ENCODE assay signal across 1 cellular context in genomic region chr3:154131850-154132249, GRCh38.
TF ChIP-seq lines count a peak whose summit lies in the region.

No MANE protein-coding gene starts in this region.

TF ChIP-seq in HepG2, 621 proteins besides CTCF, POLR2A, EP300 and RAD21:
- no peak for TF ChIP-seq ZBTB40 (IDR thresholded peaks at IDR 0.05)
- no peak for TF ChIP-seq ZBTB40 (CRISPR knock-in tag; IDR thresholded peaks at IDR 0.05)
- TF ChIP-seq ZNF619 (CRISPR knock-in tag; IDR thresholded peaks at IDR 0.05) = no peak
- TF ChIP-seq KDM5B (CRISPR knock-in tag; IDR thresholded peaks at IDR 0.05; ENCODE audit: borderline replicate concordance) = no peak
- no peak for TF ChIP-seq CERS6 (CRISPR knock-in tag; IDR thresholded peaks at IDR 0.05)
- no peak for TF ChIP-seq ZNF20 (CRISPR knock-in tag; IDR thresholded peaks at IDR 0.05)
- TF ChIP-seq ARNT (IDR thresholded peaks at IDR 0.05) = no peak
- no peak for TF ChIP-seq ZNF501 (CRISPR knock-in tag; IDR thresholded peaks at IDR 0.05)
- TF ChIP-seq ZNF567 (CRISPR knock-in tag; IDR thresholded peaks at IDR 0.05; ENCODE audit: borderline replicate concordance) = no peak
